15 cellular contexts compared by ENCODE assay signal in genomic region chr2:187442378-187442777, GRCh38. TPM values are rescaled to one million over a fixed set of nuclear protein-coding genes. Genes with fewer than 3 reads are reported as not detected.
DNase-seq lines count a peak whose midpoint lies in the region; ATAC-seq, FAIRE-seq and TF ChIP-seq lines count a peak whose summit lies in the region.
"Had no signal": no experiment of that assay in that cellular context is flagged by ENCODE, and none has a peak within 500 bp of the region (broad histone marks: within the 10 kb centered on the region; RNA-seq: fewer than 3 reads in every experiment).

No MANE protein-coding gene starts in this region.

- intact Hi-C loops in pancreas (cut with DNase I): no loop called here

- H3K9me3 ChIP-seq in pancreas: no peaks in the 10 kb centered on the region
- H3K9me3 ChIP-seq: HAP-1 had no signal

- no peak for ATAC-seq in pancreas
- ATAC-seq: sciatic nerve had no signal

- no peak for DNase-seq in GM06990 (ENCODE audit: extremely low read depth, insufficient read length)
- DNase-seq in RCC 7860 (ENCODE audit: low spot score): no peak
- DNase-seq in dedifferentiated amniotic fluid mesenchymal stem cell (ENCODE audit: extremely low spot score): peak; percentile 33
- no peak for DNase-seq in pancreas
- DNase-seq in foreskin fibroblast: no peak
- no peak for DNase-seq in T-helper 2 cell
- no peak for DNase-seq in NK-92 (lab: John Stamatoyannopoulos, UW; ENCODE audit: unreplicated experiment)
- DNase-seq: activated CD4-positive, alpha-beta T cell treated with anti-CD3 and anti-CD28 coated beads, Interleukin-2, amount 10 ng/mL, durations not matched to agents 24 days and 14 days; activated T-cell treated with anti-CD3 and anti-CD28 coated beads, Interleukin-2, amount 50 U/mL, for 48 hours; amniotic stem cell; naive B cell; NCI-H1048; T-helper 1 cell had no signal

- no peak overlapping the region for H3K27ac ChIP-seq in pancreas

- FAIRE-seq in RCC 7860 (lab: Jason Lieb, UNC): peak; percentile 57
- peak; percentile 57 for FAIRE-seq in pancreas (lab: Jason Lieb, UNC)

- no peaks in the 10 kb centered on the region for H3K4me1 ChIP-seq in pancreas
- H3K4me1 ChIP-seq: HAP-1 had no signal

- peak; percentile 1 for TF ChIP-seq CTCF in GM06990 (IDR thresholded peaks at IDR 0.05; ENCODE audit: insufficient read depth, low read length, poor library complexity, severe bottlenecking)
- no peak for TF ChIP-seq CTCF in pancreas (IDR thresholded peaks at IDR 0.05)
- no peak for TF ChIP-seq CTCF in foreskin fibroblast (IDR thresholded peaks at IDR 0.05; ENCODE audit: low read depth, low read length)

- H3K4me3 ChIP-seq in GM06990 (replicated peaks; ENCODE audit: low read depth, low read length) (no peak overlapping the region), pancreas (no peak overlapping the region), foreskin fibroblast (ENCODE audit: low read depth in 1 of 2, low read length in 2 of 2) (no peak overlapping the region)
- H3K4me3 ChIP-seq: HAP-1 had no signal

- H3K27me3 ChIP-seq in GM06990 (replicated peaks; ENCODE audit: control insufficient read depth, insufficient read depth, low read length): no peaks in the 10 kb centered on the region
- no peaks in the 10 kb centered on the region for H3K27me3 ChIP-seq in pancreas

- no peaks in the 10 kb centered on the region for H3K36me3 ChIP-seq in GM06990 (ENCODE audit: control insufficient read depth, insufficient read depth, low read length)
- H3K36me3 ChIP-seq in pancreas: no peaks in the 10 kb centered on the region
- H3K36me3 ChIP-seq: HAP-1 had no signal

- WGBS in pancreas, 2 donors: 34 to 40% methylated on average over 1 of the region's 1 CpG

RNA-seq across cellular contexts. Expression of gene CALCRL, which starts 5.7 kb away (rescaled TPM):
- total RNA-seq in pancreas: 10 to 100 TPM in 1 of 6 donors, 1 to 10 TPM in 5; 2.5 to 12.2 (median 4.6) TPM
- 1 to 10 TPM; 1.8 to 3.3 TPM for polyA plus RNA-seq in pancreas
